8 cellular contexts compared by ENCODE assay signal in genomic region chr12:56221233-56221756, GRCh38. TPM values are rescaled to one million over a fixed set of nuclear protein-coding genes. Genes with fewer than 3 reads are reported as not detected.
DNase-seq lines count a peak whose midpoint lies in the region; ATAC-seq, FAIRE-seq and TF ChIP-seq lines count a peak whose summit lies in the region.

No MANE protein-coding gene starts in this region.

- peak overlapping the region; percentile 94 for H3K4me3 ChIP-seq in HL-60 (replicated peaks; ENCODE audit: insufficient read depth, low read length)

- peak; percentile 22 for ATAC-seq in GM19328 (IDR thresholded peaks at IDR 0.05; ENCODE audit: unreplicated experiment)
- peak; percentile 40 to 45 for ATAC-seq in activated T-cell treated with anti-CD3 and anti-CD28 coated beads, Interleukin-2, amount 50 U/mL, for 72 hours (replicated peaks in 1 of 2)

- H3K4me1 Mint-ChIP-seq in activated T-cell treated with anti-CD3 and anti-CD28 coated beads, Interleukin-2, amount 50 U/mL, for 72 hours (ENCODE audit: low read depth), result peaks cover 46% of the 10 kb centered on the region

- no peaks in the 10 kb centered on the region for H3K27me3 ChIP-seq in HL-60 (ENCODE audit: insufficient read depth, poor library complexity, severe bottlenecking)

- no peak for FAIRE-seq in frontal cortex (lab: Jason Lieb, UNC)

- peaks cover 5 to 8% of the 10 kb centered on the region in 2 donors for H3K36me3 Mint-ChIP-seq in activated T-cell treated with anti-CD3 and anti-CD28 coated beads, Interleukin-2, amount 50 U/mL, for 72 hours (ENCODE audit: insufficient read depth in 2 of 2)

- peak overlapping the region; percentile 99 to 100 for H3K4me3 Mint-ChIP-seq in activated T-cell treated with anti-CD3 and anti-CD28 coated beads, Interleukin-2, amount 50 U/mL, for 72 hours

- no peaks in the 10 kb centered on the region for H3K27me3 Mint-ChIP-seq in activated T-cell treated with anti-CD3 and anti-CD28 coated beads, Interleukin-2, amount 50 U/mL, for 72 hours (ENCODE audit: low read depth)

- H3K27ac ChIP-seq in HL-60 (replicated peaks), result peak overlapping the region; percentile 92

- peak; percentile 66 for DNase-seq in COLO829 (ENCODE audit: low spot score)
- no peak for DNase-seq in HL-60 (ENCODE audit: low read depth in 1 of 2, low spot score in 1 of 2)
- DNase-seq in activated T-cell treated with anti-CD3 and anti-CD28 coated beads, Interleukin-2, amount 50 U/mL, for 72 hours, result peak; percentile 18 to 23
- DNase-seq in frontal cortex (ENCODE audit: low spot score in 2 of 2), result peak; percentile 39 to 71
- DNase-seq in non-pigmented ciliary epithelial cell (ENCODE audit: low read depth), result peak; percentile 26
- DNase-seq in T-helper 9 cell, result no peak
- DNase-seq in central memory CD4-positive, alpha-beta T cell, result no peak

- TF ChIP-seq CTCF in HL-60 (IDR thresholded peaks at IDR 0.05; ENCODE audit: insufficient read depth, low read length), result no peak

- H3K27ac Mint-ChIP-seq in activated T-cell treated with anti-CD3 and anti-CD28 coated beads, Interleukin-2, amount 50 U/mL, for 72 hours, result peak overlapping the region; percentile 97

- H3K9me3 Mint-ChIP-seq in activated T-cell treated with anti-CD3 and anti-CD28 coated beads, Interleukin-2, amount 50 U/mL, for 72 hours, result no peaks in the 10 kb centered on the region

RNA-seq across cellular contexts. Expression of gene RNF41, which starts 0.4 kb away (rescaled TPM):
- 10 to 100 TPM; 35.4 to 40.2 TPM for total RNA-seq in activated T-cell treated with anti-CD3 and anti-CD28 coated beads, Interleukin-2, amount 50 U/mL, for 72 hours
- 53.0 TPM for total RNA-seq in frontal cortex

RNA-seq across cellular contexts. Expression of gene NABP2, which starts 2.8 kb away (rescaled TPM):
- 10 to 100 TPM; 61.8 to 72.7 TPM for total RNA-seq in activated T-cell treated with anti-CD3 and anti-CD28 coated beads, Interleukin-2, amount 50 U/mL, for 72 hours
- total RNA-seq in frontal cortex, result 26.9 TPM

RNA-seq across cellular contexts. Expression of gene SLC39A5, which starts 8.6 kb away (rescaled TPM):
- 1 to 10 TPM in 1 of 2 donors, under 1 TPM in 1; 0.44 to 1.1 TPM for total RNA-seq in activated T-cell treated with anti-CD3 and anti-CD28 coated beads, Interleukin-2, amount 50 U/mL, for 72 hours
- not detected for total RNA-seq in frontal cortex

RNA-seq across cellular contexts. Expression of gene SMARCC2, which starts 32.0 kb away (rescaled TPM):
- total RNA-seq in activated T-cell treated with anti-CD3 and anti-CD28 coated beads, Interleukin-2, amount 50 U/mL, for 72 hours, result 100 to 1,000 TPM in 1 of 2 donors, 10 to 100 TPM in 1; 99.7 to 104 TPM
- total RNA-seq in frontal cortex, result 93.3 TPM

RNA-seq across cellular contexts. Expression of gene ANKRD52, which starts 36.9 kb away (rescaled TPM):
- 10 to 100 TPM; 46.7 to 50.7 TPM for total RNA-seq in activated T-cell treated with anti-CD3 and anti-CD28 coated beads, Interleukin-2, amount 50 U/mL, for 72 hours
- 10.2 TPM for total RNA-seq in frontal cortex

Comparison
In these comparisons a context has a peak if more than half of its experiments do, and no peak if none do; other contexts are left out.
1. DNase-seq: peak in COLO829 (single experiment), activated T-cell treated with anti-CD3 and anti-CD28 coated beads, Interleukin-2, amount 50 U/mL, for 72 hours (2 of 2), frontal cortex (2 of 2) and non-pigmented ciliary epithelial cell (single experiment); none in HL-60 (0 of 2), T-helper 9 cell (single experiment) and central memory CD4-positive, alpha-beta T cell (single experiment).